ENCODE assay signal across 8 cellular contexts in genomic region chr3:168249539-168250414, GRCh38.
DNase-seq lines count a peak whose midpoint lies in the region; ATAC-seq and TF ChIP-seq lines count a peak whose summit lies in the region.

No MANE protein-coding gene starts in this region.

- intact Hi-C loops in dendritic cell treated with granulocyte-macrophage colony-stimulating factor and Interleukin-4, amounts not matched to agents 40 ng/mL and 50 ng/mL, for 4 days (cut with micrococcal nuclease), result no loop called here

- H3K4me3 ChIP-seq in LNCaP clone FGC (ENCODE audit: low read depth, low read length), result peak overlapping the region; percentile 27

- peak; percentile 74 for TF ChIP-seq POLR2A in GM10847 (IDR thresholded peaks at IDR 0.05; ENCODE audit: extremely low read depth, insufficient read length)

- peaks cover 21% of the 10 kb centered on the region for H3K4me1 Mint-ChIP-seq in dendritic cell treated with granulocyte-macrophage colony-stimulating factor and Interleukin-4, amounts not matched to agents 40 ng/mL and 50 ng/mL, for 4 days (ENCODE audit: low read depth)

- peaks cover 5% of the 10 kb centered on the region for H3K9me3 Mint-ChIP-seq in dendritic cell treated with granulocyte-macrophage colony-stimulating factor and Interleukin-4, amounts not matched to agents 40 ng/mL and 50 ng/mL, for 4 days

- peaks cover 46% of the 10 kb centered on the region for H3K27me3 Mint-ChIP-seq in dendritic cell treated with granulocyte-macrophage colony-stimulating factor and Interleukin-4, amounts not matched to agents 40 ng/mL and 50 ng/mL, for 4 days

- no peaks in the 10 kb centered on the region for H3K36me3 Mint-ChIP-seq in dendritic cell treated with granulocyte-macrophage colony-stimulating factor and Interleukin-4, amounts not matched to agents 40 ng/mL and 50 ng/mL, for 4 days (ENCODE audit: low read depth)

- peak; percentile 55 for TF ChIP-seq CTCF in LNCaP clone FGC (IDR thresholded peaks at IDR 0.05; ENCODE audit: control insufficient read depth, extremely low read depth, insufficient read depth)

- DNase-seq in 8988T (peak; percentile 79), HCEC 1CT (peak; percentile 62), LNCaP clone FGC (ENCODE audit: low read depth) (peak; percentile 28), SK-N-DZ (ENCODE audit: low spot score) (peak; percentile 92), left lobe of liver (ENCODE audit: low spot score) (peak; percentile 76)
- peak; percentile 28 for DNase-seq in stimulated activated naive CD8-positive, alpha-beta T cell treated with anti-CD3 and anti-CD28 coated beads, Interleukin-15, Interleukin-2, amounts not matched to agents 100 U/mL and 50 U/mL, for 24 hours

- H3K4me3 Mint-ChIP-seq in dendritic cell treated with granulocyte-macrophage colony-stimulating factor and Interleukin-4, amounts not matched to agents 40 ng/mL and 50 ng/mL, for 4 days, result peak overlapping the region; percentile 73

- ATAC-seq in left lobe of liver, result peak; percentile 96
- peak; percentile 63 for ATAC-seq in stimulated activated naive CD8-positive, alpha-beta T cell treated with anti-CD3 and anti-CD28 coated beads, Interleukin-15, Interleukin-2, amounts not matched to agents 100 U/mL and 50 U/mL, for 24 hours

- no peak overlapping the region for H3K27ac Mint-ChIP-seq in dendritic cell treated with granulocyte-macrophage colony-stimulating factor and Interleukin-4, amounts not matched to agents 40 ng/mL and 50 ng/mL, for 4 days

Comparison
In these comparisons a context has a peak if more than half of its experiments do, and no peak if none do; other contexts are left out.
1. Peak in every context shown above with its lines: DNase-seq, ATAC-seq and H3K4me3 ChIP-seq.
2. DNase-seq: peak in every context shown above with its lines; median percentile 92 in SK-N-DZ; 79 in 8988T; 76 in left lobe of liver; 62 in HCEC 1CT; 28 in LNCaP clone FGC; 28 in stimulated activated naive CD8-positive, alpha-beta T cell treated with anti-CD3 and anti-CD28 coated beads, Interleukin-15, Interleukin-2, amounts not matched to agents 100 U/mL and 50 U/mL, for 24 hours.